12 cellular contexts compared by ENCODE assay signal in the genomic region with DNA sequence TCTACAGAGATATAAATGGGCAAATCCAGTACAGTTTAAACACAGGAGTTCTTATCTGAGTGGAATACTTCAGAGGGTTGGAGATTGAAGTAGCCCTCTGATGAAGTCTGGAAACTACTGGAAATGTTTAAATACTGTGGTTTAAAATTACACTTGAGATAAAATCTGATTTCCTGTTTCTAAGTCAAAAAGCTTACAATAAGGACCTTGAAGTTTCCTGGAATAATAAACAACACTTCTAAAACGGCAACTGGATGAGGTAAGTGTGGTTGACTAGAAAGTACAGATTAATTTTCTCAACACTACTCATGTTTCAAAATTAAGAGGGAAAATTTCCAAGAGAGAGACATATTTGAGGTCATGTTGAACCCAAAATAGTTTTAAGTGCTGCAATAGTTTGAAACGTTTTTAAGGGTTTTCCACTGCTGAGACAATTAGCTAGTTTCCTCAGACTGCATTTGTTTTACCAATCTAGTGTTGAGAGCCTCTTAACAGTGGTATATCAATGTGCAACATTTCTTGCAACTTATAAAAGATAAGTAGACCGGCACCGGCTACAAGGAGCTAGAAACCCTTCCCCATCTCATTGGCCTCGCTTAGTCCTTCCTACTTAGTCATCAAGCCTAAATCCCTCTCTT. TPM values are rescaled to one million over a fixed set of nuclear protein-coding genes. Genes with fewer than 3 reads are reported as not detected.
DNase-seq lines count a peak whose midpoint lies in the region; ATAC-seq and TF ChIP-seq lines count a peak whose summit lies in the region.
"Had no signal": no experiment of that assay in that cellular context is flagged by ENCODE, and none has a peak within 500 bp of the region (broad histone marks: within the 10 kb centered on the region; RNA-seq: fewer than 3 reads in every experiment).

No MANE protein-coding gene starts in this region.

- no peaks in the 10 kb centered on the region for H3K36me3 Mint-ChIP-seq in activated T-cell treated with anti-CD3 and anti-CD28 coated beads, Interleukin-2, amount 50 U/mL, for 72 hours (ENCODE audit: insufficient read depth in 2 of 2)

- no peak for TF ChIP-seq CTCF in Peyer's patch (IDR thresholded peaks at IDR 0.05)
- TF ChIP-seq CTCF in fibroblast of pulmonary artery (IDR thresholded peaks at IDR 0.05; ENCODE audit: low read length, missing control alignments) = no peak
- TF ChIP-seq CTCF in upper lobe of left lung (IDR thresholded peaks at IDR 0.05) = no peak

- H3K27ac ChIP-seq in Peyer's patch = peak overlapping the region; percentile 8 to 51 (median 34)
- H3K27ac ChIP-seq in upper lobe of left lung = peak overlapping the region; percentile 30 to 63 (median 57)

- H3K4me1 ChIP-seq in Peyer's patch = peaks cover 0 to 10% (median 3%) of the 10 kb centered on the region in 4 donors
- H3K4me1 ChIP-seq in upper lobe of left lung = peaks cover 23 to 43% (median 27%) of the 10 kb centered on the region in 4 donors

- TF ChIP-seq EP300 in upper lobe of left lung (IDR thresholded peaks at IDR 0.05) = peak in 2 of 4 donors; percentile 6 to 77

- H3K27ac Mint-ChIP-seq in activated T-cell treated with anti-CD3 and anti-CD28 coated beads, Interleukin-2, amount 50 U/mL, for 72 hours = no peak overlapping the region
- H3K27ac Mint-ChIP-seq: progenitor cell of endocrine pancreas had no signal

- no peaks in the 10 kb centered on the region for H3K27me3 ChIP-seq in Peyer's patch
- H3K27me3 ChIP-seq in upper lobe of left lung = no peaks in the 10 kb centered on the region

- H3K27me3 Mint-ChIP-seq in activated T-cell treated with anti-CD3 and anti-CD28 coated beads, Interleukin-2, amount 50 U/mL, for 72 hours (ENCODE audit: low read depth) = no peaks in the 10 kb centered on the region

- ATAC-seq in activated T-cell treated with anti-CD3 and anti-CD28 coated beads, Interleukin-2, amount 50 U/mL, for 72 hours (replicated peaks in 1 of 2) = peak; percentile 73 to 78
- ATAC-seq in upper lobe of left lung (ENCODE audit: low FRiP score in 2 of 2) (peak; percentile 75), left lobe of liver (no peak), HG02642 (IDR thresholded peaks at IDR 0.05; ENCODE audit: poor library complexity, unreplicated experiment) (no peak)

- TF ChIP-seq POLR2A in Peyer's patch (IDR thresholded peaks at IDR 0.05) (no peak), upper lobe of left lung (IDR thresholded peaks at IDR 0.05) (no peak)

- H3K9me3 Mint-ChIP-seq in activated T-cell treated with anti-CD3 and anti-CD28 coated beads, Interleukin-2, amount 50 U/mL, for 72 hours = no peaks in the 10 kb centered on the region

- H3K4me1 Mint-ChIP-seq in activated T-cell treated with anti-CD3 and anti-CD28 coated beads, Interleukin-2, amount 50 U/mL, for 72 hours (ENCODE audit: low read depth) = peaks cover 36% of the 10 kb centered on the region

- no peaks in the 10 kb centered on the region for H3K36me3 ChIP-seq in Peyer's patch
- H3K36me3 ChIP-seq in upper lobe of left lung = no peaks in the 10 kb centered on the region

- H3K9me3 ChIP-seq in Peyer's patch = no peaks in the 10 kb centered on the region
- no peaks in the 10 kb centered on the region for H3K9me3 ChIP-seq in upper lobe of left lung

- H3K4me3 Mint-ChIP-seq in activated T-cell treated with anti-CD3 and anti-CD28 coated beads, Interleukin-2, amount 50 U/mL, for 72 hours = no peak overlapping the region

- H3K4me3 ChIP-seq in Peyer's patch (no peak overlapping the region), fibroblast of pulmonary artery (replicated peaks; ENCODE audit: low read depth, low read length) (no peak overlapping the region), upper lobe of left lung (no peak overlapping the region)

- WGBS in upper lobe of left lung, 2 donors = 3 to 10% methylated on average over 5 of the region's 5 CpGs

- no peak for DNase-seq in activated T-cell treated with anti-CD3 and anti-CD28 coated beads, Interleukin-2, amount 50 U/mL, for 72 hours
- DNase-seq in activated T-cell treated with anti-CD3 and anti-CD28 coated beads, Interleukin-2, amount 50 U/mL, for 48 hours = no peak
- no peak for DNase-seq in Peyer's patch
- peak; percentile 28 for DNase-seq in fibroblast of pulmonary artery (ENCODE audit: low read depth)
- no peak for DNase-seq in upper lobe of left lung
- DNase-seq in ureter (ENCODE audit: low spot score) = no peak
- no peak for DNase-seq in left lobe of liver (ENCODE audit: low spot score)
- DNase-seq: AML-193, H7, NCI-H345 had no signal

RNA-seq across cellular contexts. Expression of gene KCNA3, which starts 27.4 kb away (rescaled TPM):
- total RNA-seq in activated T-cell treated with anti-CD3 and anti-CD28 coated beads, Interleukin-2, amount 50 U/mL, for 72 hours = 10 to 100 TPM; 23.5 to 48.3 TPM
- total RNA-seq in Peyer's patch = 10 to 100 TPM in 1 of 4 donors, 1 to 10 TPM in 3; 2.2 to 21.5 (median 2.9) TPM
- total RNA-seq in upper lobe of left lung = 10 to 100 TPM; 12.6 to 25.1 (median 19.7) TPM
- 3.6 TPM for total RNA-seq in ureter
- 0.43 TPM for total RNA-seq in left lobe of liver

RNA-seq across cellular contexts. Expression of gene KCNA2, which starts 41.2 kb away (rescaled TPM):
- 1 to 10 TPM in 1 of 2 donors, under 1 TPM in 1; 0.46 to 2.4 TPM for total RNA-seq in activated T-cell treated with anti-CD3 and anti-CD28 coated beads, Interleukin-2, amount 50 U/mL, for 72 hours
- under 1 TPM in 2 of 4 donors, not detected in 2; 0.38 to 0.40 TPM for total RNA-seq in Peyer's patch
- total RNA-seq in upper lobe of left lung = under 1 TPM; under 0.01 to 0.77 (median 0.23) TPM
- total RNA-seq in ureter = 2.6 TPM
- 0.03 TPM for total RNA-seq in left lobe of liver

Comparison
In these comparisons a context has a peak if more than half of its experiments do, and no peak if none do; other contexts are left out.
1. ATAC-seq: peak in activated T-cell treated with anti-CD3 and anti-CD28 coated beads, Interleukin-2, amount 50 U/mL, for 72 hours (2 of 2) and upper lobe of left lung (2 of 2); none in left lobe of liver (single experiment) and HG02642 (single experiment).